ENCODE assay signal across 1 cellular context in the genomic region with DNA sequence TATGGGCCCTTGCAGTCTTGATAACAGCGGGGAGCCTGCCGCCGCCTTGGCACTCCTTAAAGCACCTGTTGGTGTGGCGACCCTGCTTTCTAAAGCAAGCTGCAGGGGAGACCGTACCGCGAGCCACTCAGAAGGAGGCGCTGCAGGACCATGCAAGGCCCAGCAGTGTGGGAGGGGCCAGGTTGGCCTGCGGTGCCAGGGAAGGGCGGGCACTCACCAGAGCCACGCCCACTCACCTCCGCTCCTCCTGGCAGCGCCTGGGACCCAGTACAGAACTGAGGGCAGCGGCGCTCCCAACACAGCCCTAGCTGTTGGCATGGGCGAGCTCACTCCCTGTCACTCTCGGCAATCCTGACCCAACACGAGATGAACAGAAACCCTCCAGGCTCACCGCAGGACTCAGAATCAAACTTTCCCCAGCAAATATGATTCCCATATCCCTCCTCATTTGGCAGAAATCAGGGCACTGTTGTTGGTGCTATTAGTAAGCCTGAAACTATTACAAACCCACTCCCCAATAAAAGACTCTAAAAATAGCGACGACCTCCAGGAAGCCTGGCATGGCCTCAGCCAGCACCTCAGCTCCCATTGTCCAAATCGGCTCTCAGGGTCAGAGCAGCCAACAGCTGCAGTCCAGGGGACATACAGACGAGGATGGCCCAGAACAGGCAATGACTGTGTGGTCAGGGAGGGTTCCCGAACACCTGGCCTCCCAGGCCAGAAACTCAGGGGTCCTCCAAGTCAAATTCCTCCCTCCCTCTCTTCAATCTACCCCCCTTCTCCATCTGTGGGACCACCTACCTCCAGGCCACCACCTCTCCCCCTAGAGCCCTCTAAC.
TF ChIP-seq lines count a peak whose summit lies in the region.

No MANE protein-coding gene starts in this region.

TF ChIP-seq in HEK293, 187 proteins besides CTCF, POLR2A, EP300 and RAD21 (continued from another document):
- TF ChIP-seq, protein P1, sequence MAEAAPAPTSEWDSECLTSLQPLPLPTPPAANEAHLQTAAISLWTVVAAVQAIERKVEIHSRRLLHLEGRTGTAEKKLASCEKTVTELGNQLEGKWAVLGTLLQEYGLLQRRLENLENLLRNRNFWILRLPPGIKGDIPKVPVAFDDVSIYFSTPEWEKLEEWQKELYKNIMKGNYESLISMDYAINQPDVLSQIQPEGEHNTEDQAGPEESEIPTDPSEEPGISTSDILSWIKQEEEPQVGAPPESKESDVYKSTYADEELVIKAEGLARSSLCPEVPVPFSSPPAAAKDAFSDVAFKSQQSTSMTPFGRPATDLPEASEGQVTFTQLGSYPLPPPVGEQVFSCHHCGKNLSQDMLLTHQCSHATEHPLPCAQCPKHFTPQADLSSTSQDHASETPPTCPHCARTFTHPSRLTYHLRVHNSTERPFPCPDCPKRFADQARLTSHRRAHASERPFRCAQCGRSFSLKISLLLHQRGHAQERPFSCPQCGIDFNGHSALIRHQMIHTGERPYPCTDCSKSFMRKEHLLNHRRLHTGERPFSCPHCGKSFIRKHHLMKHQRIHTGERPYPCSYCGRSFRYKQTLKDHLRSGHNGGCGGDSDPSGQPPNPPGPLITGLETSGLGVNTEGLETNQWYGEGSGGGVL (tag by site-specific recombination; IDR thresholded peaks at IDR 0.05) = no peak
- TF ChIP-seq ZNF37A (tag by site-specific recombination; IDR thresholded peaks at IDR 0.05) = no peak
- no peak for TF ChIP-seq ZNF114 (tag by site-specific recombination; IDR thresholded peaks at IDR 0.05)
- TF ChIP-seq ZSCAN16 (tag by site-specific recombination; IDR thresholded peaks at IDR 0.05) = no peak
- TF ChIP-seq IKZF3 (tag by site-specific recombination; IDR thresholded peaks at IDR 0.05) = no peak
- peak; percentile 98 for TF ChIP-seq SCRT2 (tag by site-specific recombination; IDR thresholded peaks at IDR 0.05)
- no peak for TF ChIP-seq ZSCAN23 (tag by site-specific recombination; IDR thresholded peaks at IDR 0.05)
- peak; percentile 94 for TF ChIP-seq SCRT1 (tag by site-specific recombination; IDR thresholded peaks at IDR 0.05; ENCODE audit: borderline replicate concordance)
- TF ChIP-seq ZNF777 (tag by site-specific recombination; IDR thresholded peaks at IDR 0.05; ENCODE audit: borderline replicate concordance) = no peak
- no peak for TF ChIP-seq ZNF555 (tag by site-specific recombination; conservative IDR thresholded peaks at IDR 0.05)
- no peak for TF ChIP-seq ZBTB20 (tag by site-specific recombination; IDR thresholded peaks at IDR 0.05)
- TF ChIP-seq ZNF362 (tag by site-specific recombination; IDR thresholded peaks at IDR 0.05) = no peak
- TF ChIP-seq ZNF548 (tag by site-specific recombination; IDR thresholded peaks at IDR 0.05) = no peak
- no peak for TF ChIP-seq ZNF510 (tag by site-specific recombination; IDR thresholded peaks at IDR 0.05; ENCODE audit: insufficient replicate concordance)
- TF ChIP-seq ZNF335 (tag by site-specific recombination; conservative IDR thresholded peaks at IDR 0.05) = no peak
- TF ChIP-seq, protein P2, sequence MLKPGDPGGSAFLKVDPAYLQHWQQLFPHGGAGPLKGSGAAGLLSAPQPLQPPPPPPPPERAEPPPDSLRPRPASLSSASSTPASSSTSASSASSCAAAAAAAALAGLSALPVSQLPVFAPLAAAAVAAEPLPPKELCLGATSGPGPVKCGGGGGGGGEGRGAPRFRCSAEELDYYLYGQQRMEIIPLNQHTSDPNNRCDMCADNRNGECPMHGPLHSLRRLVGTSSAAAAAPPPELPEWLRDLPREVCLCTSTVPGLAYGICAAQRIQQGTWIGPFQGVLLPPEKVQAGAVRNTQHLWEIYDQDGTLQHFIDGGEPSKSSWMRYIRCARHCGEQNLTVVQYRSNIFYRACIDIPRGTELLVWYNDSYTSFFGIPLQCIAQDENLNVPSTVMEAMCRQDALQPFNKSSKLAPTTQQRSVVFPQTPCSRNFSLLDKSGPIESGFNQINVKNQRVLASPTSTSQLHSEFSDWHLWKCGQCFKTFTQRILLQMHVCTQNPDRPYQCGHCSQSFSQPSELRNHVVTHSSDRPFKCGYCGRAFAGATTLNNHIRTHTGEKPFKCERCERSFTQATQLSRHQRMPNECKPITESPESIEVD (tag by site-specific recombination; IDR thresholded peaks at IDR 0.05) = no peak
- peak; percentile 75 for TF ChIP-seq KLF8 (tag by site-specific recombination; IDR thresholded peaks at IDR 0.05)
- TF ChIP-seq ZBTB8A (tag by site-specific recombination; IDR thresholded peaks at IDR 0.05) = no peak
- no peak for TF ChIP-seq ZIC2 (tag by site-specific recombination; IDR thresholded peaks at IDR 0.05)
- no peak for TF ChIP-seq ZNF19 (tag by site-specific recombination; IDR thresholded peaks at IDR 0.05; ENCODE audit: low read depth)
- TF ChIP-seq, protein P3, sequence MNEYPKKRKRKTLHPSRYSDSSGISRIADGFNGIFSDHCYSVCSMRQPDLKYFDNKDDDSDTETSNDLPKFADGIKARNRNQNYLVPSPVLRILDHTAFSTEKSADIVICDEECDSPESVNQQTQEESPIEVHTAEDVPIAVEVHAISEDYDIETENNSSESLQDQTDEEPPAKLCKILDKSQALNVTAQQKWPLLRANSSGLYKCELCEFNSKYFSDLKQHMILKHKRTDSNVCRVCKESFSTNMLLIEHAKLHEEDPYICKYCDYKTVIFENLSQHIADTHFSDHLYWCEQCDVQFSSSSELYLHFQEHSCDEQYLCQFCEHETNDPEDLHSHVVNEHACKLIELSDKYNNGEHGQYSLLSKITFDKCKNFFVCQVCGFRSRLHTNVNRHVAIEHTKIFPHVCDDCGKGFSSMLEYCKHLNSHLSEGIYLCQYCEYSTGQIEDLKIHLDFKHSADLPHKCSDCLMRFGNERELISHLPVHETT (tag by site-specific recombination; IDR thresholded peaks at IDR 0.05) = no peak
- TF ChIP-seq YY1 (tag by site-specific recombination; IDR thresholded peaks at IDR 0.05) = no peak
- no peak for TF ChIP-seq ZNF501 (tag by site-specific recombination; IDR thresholded peaks at IDR 0.05)
- no peak for TF ChIP-seq REPIN1 (tag by site-specific recombination; IDR thresholded peaks at IDR 0.05; ENCODE audit: low read depth)
- TF ChIP-seq KLF1 (tag by site-specific recombination; IDR thresholded peaks at IDR 0.05) = peak; percentile 48
- no peak for TF ChIP-seq ZNF112 (tag by site-specific recombination; IDR thresholded peaks at IDR 0.05)
- peak; percentile 39 for TF ChIP-seq SP2 (tag by site-specific recombination; IDR thresholded peaks at IDR 0.05)
- peak; percentile 90 for TF ChIP-seq KLF9 (tag by site-specific recombination; IDR thresholded peaks at IDR 0.05; ENCODE audit: low read depth)
- peak; percentile 66; the same call in 1 of the 2 replicates for TF ChIP-seq KLF16 (tag by site-specific recombination; IDR thresholded peaks at IDR 0.05)
- peak; percentile 70 for TF ChIP-seq ZFHX2 (tag by site-specific recombination; conservative IDR thresholded peaks at IDR 0.05)
- TF ChIP-seq ZNF280C (tag by site-specific recombination; IDR thresholded peaks at IDR 0.05) = no peak
- TF ChIP-seq ZNF350 (tag by site-specific recombination; IDR thresholded peaks at IDR 0.05) = no peak
- peak; percentile 73 for TF ChIP-seq ZNF654 (tag by site-specific recombination; IDR thresholded peaks at IDR 0.05; ENCODE audit: low read depth)
- no peak for TF ChIP-seq ZNF768 (tag by site-specific recombination; IDR thresholded peaks at IDR 0.05)
- TF ChIP-seq, protein P4, sequence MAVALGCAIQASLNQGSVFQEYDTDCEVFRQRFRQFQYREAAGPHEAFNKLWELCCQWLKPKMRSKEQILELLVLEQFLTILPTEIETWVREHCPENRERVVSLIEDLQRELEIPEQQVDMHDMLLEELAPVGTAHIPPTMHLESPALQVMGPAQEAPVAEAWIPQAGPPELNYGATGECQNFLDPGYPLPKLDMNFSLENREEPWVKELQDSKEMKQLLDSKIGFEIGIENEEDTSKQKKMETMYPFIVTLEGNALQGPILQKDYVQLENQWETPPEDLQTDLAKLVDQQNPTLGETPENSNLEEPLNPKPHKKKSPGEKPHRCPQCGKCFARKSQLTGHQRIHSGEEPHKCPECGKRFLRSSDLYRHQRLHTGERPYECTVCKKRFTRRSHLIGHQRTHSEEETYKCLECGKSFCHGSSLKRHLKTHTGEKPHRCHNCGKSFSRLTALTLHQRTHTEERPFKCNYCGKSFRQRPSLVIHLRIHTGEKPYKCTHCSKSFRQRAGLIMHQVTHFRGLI (tag by site-specific recombination; IDR thresholded peaks at IDR 0.05) = peak; percentile 88
- no peak for TF ChIP-seq OSR2 (tag by site-specific recombination; IDR thresholded peaks at IDR 0.05)
- 0 out of 2 replicates have a peak, but pooled peaks have one; percentile 23 for TF ChIP-seq SP7 (tag by site-specific recombination; IDR thresholded peaks at IDR 0.05)
- TF ChIP-seq KLF17 (tag by site-specific recombination; IDR thresholded peaks at IDR 0.05) = no peak
- peak; percentile 55 for TF ChIP-seq SP3 (tag by site-specific recombination; IDR thresholded peaks at IDR 0.05)
- no peak for TF ChIP-seq ZNF747 (tag by site-specific recombination; IDR thresholded peaks at IDR 0.05)
TF ChIP-seq in HEK293: peak in this region for 14.
